Comparison of ENCODE assay signal across 20 cellular contexts in genomic region chr9:84141762-84142370, GRCh38.
DNase-seq lines count a peak whose midpoint lies in the region; ATAC-seq and TF ChIP-seq lines count a peak whose summit lies in the region.
"Had no signal": no experiment of that assay in that cellular context is flagged by ENCODE, and none has a peak within 500 bp of the region (broad histone marks: within the 10 kb centered on the region; RNA-seq: fewer than 3 reads in every experiment).

No MANE protein-coding gene starts in this region.

- H3K9me3 ChIP-seq in SK-N-SH, result no peaks in the 10 kb centered on the region
- H3K9me3 ChIP-seq: left ventricle myocardium inferior had no signal

- peaks cover 3% of the 10 kb centered on the region; the same call in 1 of the 2 replicates for H3K9me3 Mint-ChIP-seq in WTC11
- H3K9me3 Mint-ChIP-seq in CD14-positive monocyte, result peaks cover 0 to 6% (median 0%) of the 10 kb centered on the region in 7 donors
- H3K9me3 Mint-ChIP-seq: activated B cell treated with CpG ODN at 0.5 μM for 24 hours; activated CD4-positive, alpha-beta memory T cell treated with anti-CD3 and anti-CD28 coated beads, Interleukin-2, amount 10 ng/mL, durations not matched to agents 7 days and 5 days; activated naive CD8-positive, alpha-beta T cell treated with anti-CD3 and anti-CD28 coated beads, Interleukin-2, amount 50 U/mL, for 24 hours; natural killer cell treated with Interleukin-12 subunit alpha and Interleukin-12 subunit beta and Interleukin-15 and Interleukin-18, amount 100 ng/mL, for 72 hours had no signal

- H3K4me2 ChIP-seq in SK-N-SH, result no peak overlapping the region

- no peak overlapping the region for H3K27ac ChIP-seq in SK-N-SH (ENCODE audit: low read depth in 2 of 2, low read length in 1 of 2)
- H3K27ac ChIP-seq: C4-2B, foreskin keratinocyte, left ventricle myocardium inferior had no signal

- H3K4me1 Mint-ChIP-seq in WTC11 (peaks cover 43% of the 10 kb centered on the region), CD14-positive monocyte (peaks cover 24% of the 10 kb centered on the region)

- H3K36me3 Mint-ChIP-seq in WTC11 (no peaks in the 10 kb centered on the region), CD14-positive monocyte (peaks cover 0 to 3% of the 10 kb centered on the region in 2 donors)
- H3K36me3 Mint-ChIP-seq: natural killer cell treated with Interleukin-12 subunit alpha and Interleukin-12 subunit beta and Interleukin-15 and Interleukin-18, amount 100 ng/mL, for 72 hours had no signal

- H3K4me3 Mint-ChIP-seq in WTC11 (peak overlapping the region; percentile 83; the same call in 1 of the 2 replicates), CD14-positive monocyte (peak overlapping the region in 1 of 2 donors; percentile 95)
- H3K4me3 Mint-ChIP-seq: activated B cell treated with CpG ODN at 0.5 μM for 24 hours; activated CD4-positive, alpha-beta memory T cell treated with anti-CD3 and anti-CD28 coated beads, Interleukin-2, amount 10 ng/mL, durations not matched to agents 7 days and 5 days; natural killer cell treated with Interleukin-12 subunit alpha and Interleukin-12 subunit beta and Interleukin-15 and Interleukin-18, amount 100 ng/mL, for 72 hours had no signal

- no peaks in the 10 kb centered on the region for H3K36me3 ChIP-seq in SK-N-SH (replicated peaks in 1 of 2; ENCODE audit: control insufficient read depth in 1 of 2, insufficient read depth in 2 of 2, low read length in 1 of 2)
- H3K36me3 ChIP-seq: left ventricle myocardium inferior had no signal

- 74% methylated on average over 5 of the region's 5 CpGs for WGBS in SK-N-SH (ENCODE audit: low lambda C conversion rate)

- peaks cover 48% of the 10 kb centered on the region for H3K27me3 Mint-ChIP-seq in WTC11 (ENCODE audit: low read depth)
- H3K27me3 Mint-ChIP-seq in CD14-positive monocyte (ENCODE audit: low read depth in 3 of 3), result peaks cover 29 to 34% (median 32%) of the 10 kb centered on the region in 3 donors

- H3K27me3 ChIP-seq in SK-N-SH (ENCODE audit: insufficient read depth), result no peaks in the 10 kb centered on the region

- no peak overlapping the region for H3K27ac Mint-ChIP-seq in WTC11
- H3K27ac Mint-ChIP-seq in CD14-positive monocyte, result no peak overlapping the region
- H3K27ac Mint-ChIP-seq: activated B cell treated with CpG ODN at 0.5 μM for 24 hours; activated CD4-positive, alpha-beta memory T cell treated with anti-CD3 and anti-CD28 coated beads, Interleukin-2, amount 10 ng/mL, durations not matched to agents 7 days and 5 days; activated naive CD8-positive, alpha-beta T cell treated with anti-CD3 and anti-CD28 coated beads, Interleukin-2, amount 50 U/mL, for 24 hours; natural killer cell treated with Interleukin-12 subunit alpha and Interleukin-12 subunit beta and Interleukin-15 and Interleukin-18, amount 100 ng/mL, for 72 hours had no signal

- CTCF ChIA-PET in SK-N-SH (lab: Yijun Ruan, JAX), result interaction anchor here (1.0 to 2.8 kb wide), 2 partner anchors 31 to 119 kb away, joined by 3 to 9 read pairs; no protein-coding TSS in a partner anchor
- CTCF ChIA-PET in WTC11 (lab: Charles Lee), result interaction anchor here (2.6 kb wide), 1 partner anchor 31 kb away, joined by 7 read pairs; no protein-coding TSS in a partner anchor

- POLR2A ChIA-PET in SK-N-SH (lab: Yijun Ruan, JAX) (no interaction called here), WTC11 (lab: Charles Lee) (no interaction called here)

- TF ChIP-seq CTCF in SK-N-SH (IDR thresholded peaks at IDR 0.05), result no peak
- TF ChIP-seq CTCF in WTC11 (IDR thresholded peaks at IDR 0.05), result no peak
- TF ChIP-seq CTCF in CD14-positive monocyte (IDR thresholded peaks at IDR 0.05), result no peak

- H3K4me1 ChIP-seq in SK-N-SH (ENCODE audit: control insufficient read depth in 1 of 2, insufficient read depth in 2 of 2, low read depth in 1 of 2, low read length in 1 of 2), result peaks cover 0 to 5% of the 10 kb centered on the region in 2 experiments; a peak in 1 of 4 replicates
- H3K4me1 ChIP-seq: foreskin keratinocyte had no signal

- no peaks in the 10 kb centered on the region for H4K20me1 ChIP-seq in SK-N-SH (ENCODE audit: insufficient read depth)

- no peak overlapping the region for H3K9ac ChIP-seq in SK-N-SH

- H2AFZ ChIP-seq in SK-N-SH (ENCODE audit: low read depth), result no peak overlapping the region

- H3K9me2 ChIP-seq in SK-N-SH, result no peaks in the 10 kb centered on the region

- no peaks in the 10 kb centered on the region for H3F3A ChIP-seq in SK-N-SH (replicated peaks; ENCODE audit: insufficient read depth)

- DNase-seq in SK-N-SH, result no peak
- peak; percentile 55 for DNase-seq in NCI-H2029 (lab: John Stamatoyannopoulos, UW)
- no peak for DNase-seq in WTC11 (ENCODE audit: low spot score)
- no peak for DNase-seq in AG20443 (ENCODE audit: low spot score)
- no peak for DNase-seq in CD14-positive monocyte (ENCODE audit: low spot score)
- DNase-seq in cardiac septum (ENCODE audit: low spot score), result no peak
- DNase-seq: activated B cell treated with CpG ODN at 0.5 μM for 24 hours; activated CD4-positive, alpha-beta memory T cell treated with anti-CD3 and anti-CD28 coated beads, Interleukin-2, amount 10 ng/mL, durations not matched to agents 7 days and 5 days; activated effector memory CD4-positive, alpha-beta T cell treated with anti-CD3 and anti-CD28 coated beads, Interleukin-2, amount 50 U/mL, for 16 hours; activated naive CD8-positive, alpha-beta T cell treated with anti-CD3 and anti-CD28 coated beads, Interleukin-2, amount 50 U/mL, for 24 hours; activated T-cell treated with anti-CD3 and anti-CD28 coated beads for 4 hours; effector CD8-positive, alpha-beta T cell; foreskin keratinocyte; left ventricle myocardium inferior; midbrain; NCI-H446 treated with DMSO at 0.1 percent for 48 hours; T-helper 9 cell had no signal

- TF ChIP-seq RAD21 in SK-N-SH (IDR thresholded peaks at IDR 0.05; ENCODE audit: low read length), result no peak

- H3K4me3 ChIP-seq in SK-N-SH (ENCODE audit: low read depth in 2 of 2, low read length in 1 of 2), result no peak overlapping the region

- no peaks in the 10 kb centered on the region for H3K79me2 ChIP-seq in SK-N-SH (ENCODE audit: insufficient read depth)

- ATAC-seq in SK-N-SH treated with all-trans-retinoic acid at 6 μM for 48 hours (peak; percentile 60), WTC11 (peak; percentile 50)
- ATAC-seq: activated naive CD8-positive, alpha-beta T cell treated with anti-CD3 and anti-CD28 coated beads, Interleukin-2, amount 50 U/mL, for 24 hours; foreskin keratinocyte; natural killer cell treated with Interleukin-12 subunit alpha and Interleukin-12 subunit beta and Interleukin-15 and Interleukin-18, amount 100 ng/mL, for 72 hours had no signal

- intact Hi-C loops in CD14-positive monocyte (cut with micrococcal nuclease), result no loop called here
- intact Hi-C loops in cardiac septum (cut with DNase I), result no loop called here

- no peak for TF ChIP-seq EP300 in SK-N-SH (IDR thresholded peaks at IDR 0.05; ENCODE audit: borderline replicate concordance in 1 of 2, low read depth in 1 of 2, low read length in 1 of 2)

TF ChIP-seq in SK-N-SH treated with all-trans-retinoic acid at 6 μM for 48 hours, 23 proteins besides CTCF, POLR2A, EP300 and RAD21:
- no peak for TF ChIP-seq RARB (CRISPR knock-in tag; IDR thresholded peaks at IDR 0.05)
- no peak for TF ChIP-seq ZFP30 (CRISPR knock-in tag; IDR thresholded peaks at IDR 0.05)
- no peak for TF ChIP-seq TCF4 (CRISPR knock-in tag; IDR thresholded peaks at IDR 0.05; ENCODE audit: borderline replicate concordance)

TF ChIP-seq in SK-N-SH, 30 proteins besides CTCF, POLR2A, EP300 and RAD21:
- TF ChIP-seq FOSL2 (IDR thresholded peaks at IDR 0.05; ENCODE audit: borderline replicate concordance, low read depth) (no peak), GABPA (IDR thresholded peaks at IDR 0.05; ENCODE audit: low read depth) (no peak), TEAD4 (IDR thresholded peaks at IDR 0.05; ENCODE audit: borderline replicate concordance, insufficient read depth) (no peak), CHD2 (IDR thresholded peaks at IDR 0.05; ENCODE audit: low read length, partially characterized antibody) (no peak), ELF1 (IDR thresholded peaks at IDR 0.05) (no peak), FOXM1 (IDR thresholded peaks at IDR 0.05; ENCODE audit: low read depth) (no peak), SMC3 (IDR thresholded peaks at IDR 0.05; ENCODE audit: low read depth, low read length) (no peak), USF1 (IDR thresholded peaks at IDR 0.05; ENCODE audit: borderline replicate concordance, low read depth) (no peak)

TF ChIP-seq in WTC11, 78 proteins besides CTCF, POLR2A, EP300 and RAD21:
- no peak for TF ChIP-seq ZNF263 (CRISPR knock-in tag; IDR thresholded peaks at IDR 0.05; ENCODE audit: low read depth)
